In genomic region chr1:233613252-233614172, GRCh38 we compare ENCODE assay signal across 8 cellular contexts. TPM values are rescaled to one million over a fixed set of nuclear protein-coding genes. Genes with fewer than 3 reads are reported as not detected.
DNase-seq lines count a peak whose midpoint lies in the region; ATAC-seq lines count a peak whose summit lies in the region.

KCNK1 (plus strand) TSS chr1:233614106; CDS start chr1:233614172, 66 bp downstream.

- H3K36me3 ChIP-seq in trophoblast cell (ENCODE audit: control insufficient read depth in 1 of 2, insufficient read depth in 2 of 2, low read length in 2 of 2), result peaks cover 2 to 5% of the 10 kb centered on the region in 2 experiments

- intact Hi-C loops in activated naive CD4-positive, alpha-beta T cell treated with anti-CD3 and anti-CD28 coated beads for 36 hours (cut with micrococcal nuclease), result no loop called here
- intact Hi-C loops in activated CD4-positive, alpha-beta memory T cell treated with anti-CD3 and anti-CD28 coated beads for 36 hours (cut with micrococcal nuclease), result loop anchor here (1.0 to 5.0 kb wide), 4 partner anchors 14 to 657 kb away; no protein-coding TSS in a partner anchor

- peak within 1 kb of the TSS; percentile 79 for H2BK120ac ChIP-seq in trophoblast cell (ENCODE audit: insufficient read depth, low read length, poor library complexity)

- H3K36me3 Mint-ChIP-seq in activated naive CD4-positive, alpha-beta T cell treated with anti-CD3 and anti-CD28 coated beads for 36 hours (ENCODE audit: low read depth), result no peaks in the 10 kb centered on the region
- H3K36me3 Mint-ChIP-seq in activated CD4-positive, alpha-beta memory T cell treated with anti-CD3 and anti-CD28 coated beads for 36 hours, result peaks cover 2% of the 10 kb centered on the region

- peak within 1 kb of the TSS; percentile 74 for H3K9ac ChIP-seq in trophoblast cell (ENCODE audit: low read length)

- POLR2A ChIA-PET in activated CD4-positive, alpha-beta memory T cell treated with anti-CD3 and anti-CD28 coated beads for 36 hours (lab: Charles Lee), result interaction anchor here (1.0 to 1.2 kb wide), 2 partner anchors 14 to 16 kb away, joined by 4 read pairs; no protein-coding TSS in a partner anchor

- peak within 1 kb of the TSS; percentile 87 for H2AFZ ChIP-seq in trophoblast cell (ENCODE audit: insufficient read depth, low read length, poor library complexity)

- peak within 1 kb of the TSS; percentile 51 for H3K4me3 Mint-ChIP-seq in activated naive CD4-positive, alpha-beta T cell treated with anti-CD3 and anti-CD28 coated beads for 36 hours
- H3K4me3 Mint-ChIP-seq in activated CD4-positive, alpha-beta memory T cell treated with anti-CD3 and anti-CD28 coated beads for 36 hours, result peak within 1 kb of the TSS; percentile 78

- peak within 1 kb of the TSS; percentile 21 for H2AK5ac ChIP-seq in trophoblast cell (ENCODE audit: low read length)

- ATAC-seq in GM21423 (IDR thresholded peaks at IDR 0.05; ENCODE audit: unreplicated experiment), result no peak

- H3K4ac ChIP-seq in trophoblast cell (ENCODE audit: low read depth, low read length), result peak within 1 kb of the TSS; percentile 99

- H3K9me3 Mint-ChIP-seq in activated naive CD4-positive, alpha-beta T cell treated with anti-CD3 and anti-CD28 coated beads for 36 hours, result no peaks in the 10 kb centered on the region
- H3K9me3 Mint-ChIP-seq in activated CD4-positive, alpha-beta memory T cell treated with anti-CD3 and anti-CD28 coated beads for 36 hours, result no peaks in the 10 kb centered on the region

- peaks cover 59% of the 10 kb centered on the region for H3K27me3 Mint-ChIP-seq in activated naive CD4-positive, alpha-beta T cell treated with anti-CD3 and anti-CD28 coated beads for 36 hours (ENCODE audit: low read depth)
- H3K27me3 Mint-ChIP-seq in activated CD4-positive, alpha-beta memory T cell treated with anti-CD3 and anti-CD28 coated beads for 36 hours, result peaks cover 64% of the 10 kb centered on the region

- peaks cover 5% of the 10 kb centered on the region for H3K4me1 Mint-ChIP-seq in activated naive CD4-positive, alpha-beta T cell treated with anti-CD3 and anti-CD28 coated beads for 36 hours (ENCODE audit: low read depth)
- peaks cover 29% of the 10 kb centered on the region for H3K4me1 Mint-ChIP-seq in activated CD4-positive, alpha-beta memory T cell treated with anti-CD3 and anti-CD28 coated beads for 36 hours (ENCODE audit: low read depth)

- peak within 1 kb of the TSS; percentile 91 for H4K8ac ChIP-seq in trophoblast cell (ENCODE audit: low read depth, low read length)

- H3K18ac ChIP-seq in trophoblast cell (ENCODE audit: low read length), result peak within 1 kb of the TSS; percentile 89

- peak within 1 kb of the TSS; percentile 86 for H3K14ac ChIP-seq in trophoblast cell (ENCODE audit: low read length)

- H3K4me1 ChIP-seq in trophoblast cell (ENCODE audit: control insufficient read depth in 1 of 2, insufficient read depth in 2 of 2, low read length in 2 of 2), result peaks cover 8 to 18% of the 10 kb centered on the region in 2 experiments

- H3K79me1 ChIP-seq in trophoblast cell (ENCODE audit: low read length), result peaks cover 20% of the 10 kb centered on the region

- H3K23ac ChIP-seq in trophoblast cell (ENCODE audit: low read length), result no peak within 1 kb of the TSS

- H3K27me3 ChIP-seq in trophoblast cell (ENCODE audit: insufficient read depth, low read length), result no peaks in the 10 kb centered on the region

- peak within 1 kb of the TSS; percentile 73 for H4K12ac ChIP-seq in trophoblast cell (ENCODE audit: low read depth, low read length)

- CTCF ChIA-PET in activated naive CD4-positive, alpha-beta T cell treated with anti-CD3 and anti-CD28 coated beads for 36 hours (lab: Charles Lee), result no interaction called here
- CTCF ChIA-PET in activated CD4-positive, alpha-beta memory T cell treated with anti-CD3 and anti-CD28 coated beads for 36 hours (lab: Charles Lee), result interaction anchor here (1.2 kb wide), 1 partner anchor 16 kb away, joined by 3 read pairs; no protein-coding TSS in a partner anchor

- H3K79me2 ChIP-seq in trophoblast cell (ENCODE audit: control insufficient read depth, insufficient read depth, low read length, poor library complexity), result peaks cover 12% of the 10 kb centered on the region

- peak within 1 kb of the TSS; percentile 86 for H4K91ac ChIP-seq in trophoblast cell (ENCODE audit: low read depth, low read length)

- H3K4me2 ChIP-seq in trophoblast cell (ENCODE audit: low read length), result peak within 1 kb of the TSS; percentile 78

- H2BK12ac ChIP-seq in trophoblast cell (ENCODE audit: low read length), result peak within 1 kb of the TSS; percentile 10

- peak within 1 kb of the TSS; percentile 82 for H3K4me3 ChIP-seq in trophoblast cell (ENCODE audit: low read depth, low read length)

- peak within 1 kb of the TSS; percentile 85 for H2BK5ac ChIP-seq in trophoblast cell (ENCODE audit: low read depth, low read length, poor library complexity)

- H3K27ac ChIP-seq in trophoblast cell (ENCODE audit: low read depth, low read length), result peak within 1 kb of the TSS; percentile 73

- WGBS in trophoblast cell (ENCODE audit: extremely low coverage, insufficient coverage, insufficient read length), result no CpG with 5 or more reads among the region's 70 CpGs

- no peak within 1 kb of the TSS for H3K27ac Mint-ChIP-seq in activated naive CD4-positive, alpha-beta T cell treated with anti-CD3 and anti-CD28 coated beads for 36 hours
- H3K27ac Mint-ChIP-seq in activated CD4-positive, alpha-beta memory T cell treated with anti-CD3 and anti-CD28 coated beads for 36 hours, result peak within 1 kb of the TSS; percentile 66

- no peaks in the 10 kb centered on the region for H3K9me3 ChIP-seq in trophoblast cell (ENCODE audit: insufficient read depth, low read depth, low read length)

- DNase-seq in activated naive CD4-positive, alpha-beta T cell treated with anti-CD3 and anti-CD28 coated beads for 36 hours, result peak; percentile 21
- no peak for DNase-seq in activated naive CD4-positive, alpha-beta T cell treated with anti-CD3 and anti-CD28 coated beads, Interleukin-2, amount 50 U/mL, for 16 hours
- DNase-seq in HT1080 (ENCODE audit: low read depth) (peak; percentile 82), glomerular visceral epithelial cell (ENCODE audit: extremely low spot score) (peak; percentile 55), trophoblast cell (peak; percentile 76 to 80), NOMO-1 (lab: John Stamatoyannopoulos, UW; ENCODE audit: unreplicated experiment in 2 of 2) (no peak)
- peak; percentile 50 for DNase-seq in activated CD4-positive, alpha-beta memory T cell treated with anti-CD3 and anti-CD28 coated beads for 36 hours

RNA-seq across cellular contexts. Expression of gene KCNK1, which starts in this region (rescaled TPM):
- total RNA-seq in activated naive CD4-positive, alpha-beta T cell treated with anti-CD3 and anti-CD28 coated beads for 36 hours, result under 1 TPM; 0.21 to 0.44 TPM
- total RNA-seq in HT1080 (2014; rRNA removed; shearing (Covaris generic)), result 5.2 and 7.6 TPM in 2 replicates
- 8.6 and 9.9 TPM in 2 replicates for polyA plus RNA-seq in HT1080 (2015; cell fraction: cytosol; rRNA removed)
- 5.0 and 5.8 TPM in 2 replicates for polyA plus RNA-seq in HT1080 (2015; cell fraction: nucleus; rRNA removed)
- total RNA-seq in activated CD4-positive, alpha-beta memory T cell treated with anti-CD3 and anti-CD28 coated beads for 36 hours, result 1 to 10 TPM; 5.0 to 5.2 TPM
- 19.0 and 20.5 TPM in 2 replicates for polyA plus RNA-seq in trophoblast cell (2013)

Comparison
In these comparisons a context has a peak if more than half of its experiments do, and no peak if none do; other contexts are left out.
1. Peak in DNase-seq in activated naive CD4-positive, alpha-beta T cell treated with anti-CD3 and anti-CD28 coated beads for 36 hours; RNA of the gene not detected or under 1 TPM.
2. DNase-seq: peak in HT1080 (single experiment), activated CD4-positive, alpha-beta memory T cell treated with anti-CD3 and anti-CD28 coated beads for 36 hours (single experiment), glomerular visceral epithelial cell (single experiment) and trophoblast cell (2 of 2); none in activated naive CD4-positive, alpha-beta T cell treated with anti-CD3 and anti-CD28 coated beads, Interleukin-2, amount 50 U/mL, for 16 hours (single experiment) and NOMO-1 (0 of 2).